Comparison of ENCODE assay signal across 10 cellular contexts in genomic region chr15:45130291-45131000, GRCh38. TPM values are rescaled to one million over a fixed set of nuclear protein-coding genes. Genes with fewer than 3 reads are reported as not detected.
DNase-seq lines count a peak whose midpoint lies in the region; ATAC-seq and TF ChIP-seq lines count a peak whose summit lies in the region.
"Had no signal": no experiment of that assay in that cellular context is flagged by ENCODE, and none has a peak within 500 bp of the region (broad histone marks: within the 10 kb centered on the region; RNA-seq: fewer than 3 reads in every experiment).

No MANE protein-coding gene starts in this region.

- H3K27ac ChIP-seq in iPS-20b (ENCODE audit: low read length) = no peak overlapping the region
- H3K27ac ChIP-seq: KMS-11 had no signal

- H3K9me3 Mint-ChIP-seq in activated T-helper 17 cell treated with anti-CD3 and anti-CD28 coated beads, Interleukin-2, amount 50 U/mL, for 72 hours = no peaks in the 10 kb centered on the region
- no peaks in the 10 kb centered on the region for H3K9me3 Mint-ChIP-seq in progenitor cell of endocrine pancreas (ENCODE audit: low read depth)
- H3K9me3 Mint-ChIP-seq in natural killer cell = no peaks in the 10 kb centered on the region

- no peak overlapping the region for H3K9ac ChIP-seq in iPS-20b (ENCODE audit: low read depth, low read length)
- H3K9ac ChIP-seq: KMS-11 had no signal

- H3K4me3 Mint-ChIP-seq in activated T-helper 17 cell treated with anti-CD3 and anti-CD28 coated beads, Interleukin-2, amount 50 U/mL, for 72 hours = peak overlapping the region; percentile 14
- H3K4me3 Mint-ChIP-seq in progenitor cell of endocrine pancreas (ENCODE audit: low read depth) = peak overlapping the region; percentile 42
- no peak overlapping the region for H3K4me3 Mint-ChIP-seq in natural killer cell

- H3K36me3 ChIP-seq in iPS-20b (ENCODE audit: insufficient read depth, low read depth, low read length) = no peaks in the 10 kb centered on the region

- ATAC-seq in activated T-helper 17 cell treated with anti-CD3 and anti-CD28 coated beads, Interleukin-2, amount 50 U/mL, for 72 hours (replicated peaks) = no peak
- ATAC-seq in HG02938 (IDR thresholded peaks at IDR 0.05; ENCODE audit: unreplicated experiment) (no peak), HG03280 (IDR thresholded peaks at IDR 0.05; ENCODE audit: unreplicated experiment) (no peak), natural killer cell (no peak)

- H3K4me3 ChIP-seq in iPS-20b (ENCODE audit: low read length) = peak overlapping the region; percentile 72

- H3K36me3 Mint-ChIP-seq in activated T-helper 17 cell treated with anti-CD3 and anti-CD28 coated beads, Interleukin-2, amount 50 U/mL, for 72 hours (ENCODE audit: low read depth) = no peaks in the 10 kb centered on the region
- H3K36me3 Mint-ChIP-seq in progenitor cell of endocrine pancreas (ENCODE audit: insufficient read depth) = peaks cover 1% of the 10 kb centered on the region
- no peaks in the 10 kb centered on the region for H3K36me3 Mint-ChIP-seq in natural killer cell

- H3K27me3 Mint-ChIP-seq in activated T-helper 17 cell treated with anti-CD3 and anti-CD28 coated beads, Interleukin-2, amount 50 U/mL, for 72 hours = peaks cover 45% of the 10 kb centered on the region
- H3K27me3 Mint-ChIP-seq in progenitor cell of endocrine pancreas (peaks cover 86% of the 10 kb centered on the region), natural killer cell (ENCODE audit: low read depth in 2 of 2) (peaks cover 59 to 75% of the 10 kb centered on the region in 2 donors)

- no peak overlapping the region for H3K27ac Mint-ChIP-seq in activated T-helper 17 cell treated with anti-CD3 and anti-CD28 coated beads, Interleukin-2, amount 50 U/mL, for 72 hours
- no peak overlapping the region for H3K27ac Mint-ChIP-seq in progenitor cell of endocrine pancreas
- no peak overlapping the region for H3K27ac Mint-ChIP-seq in natural killer cell

- H3K9me3 ChIP-seq in iPS-20b (ENCODE audit: insufficient read depth, low read depth, low read length) = no peaks in the 10 kb centered on the region; the same call in 1 of the 2 replicates

- intact Hi-C loops in natural killer cell (cut with micrococcal nuclease) = no loop called here

- no peak for TF ChIP-seq CTCF in progenitor cell of endocrine pancreas (IDR thresholded peaks at IDR 0.05; ENCODE audit: unreplicated experiment)
- TF ChIP-seq CTCF in natural killer cell (IDR thresholded peaks at IDR 0.05) = no peak

- DNase-seq in DMS53 treated with DMSO at 0.1 percent for 48 hours (lab: John Stamatoyannopoulos, UW; ENCODE audit: unreplicated experiment) (peak; percentile 21), progenitor cell of endocrine pancreas (ENCODE audit: low spot score, unreplicated experiment) (no peak), NCI-H2107 (lab: John Stamatoyannopoulos, UW) (no peak), natural killer cell (no peak)

- no peaks in the 10 kb centered on the region; the same call in 1 of the 2 replicates for H3K4me1 ChIP-seq in iPS-20b (ENCODE audit: insufficient read depth, low read length)

- no peaks in the 10 kb centered on the region for H3K4me1 Mint-ChIP-seq in activated T-helper 17 cell treated with anti-CD3 and anti-CD28 coated beads, Interleukin-2, amount 50 U/mL, for 72 hours
- H3K4me1 Mint-ChIP-seq in progenitor cell of endocrine pancreas (ENCODE audit: low read depth) = peaks cover 7% of the 10 kb centered on the region
- H3K4me1 Mint-ChIP-seq in natural killer cell = peaks cover 0 to 11% of the 10 kb centered on the region in 2 donors

- H3K27me3 ChIP-seq in iPS-20b (ENCODE audit: insufficient read depth, low read length) = peaks cover 100% of the 10 kb centered on the region

RNA-seq across cellular contexts. Expression of gene DUOX1, which starts 0.7 kb away (rescaled TPM):
- under 1 TPM; 0.06 to 0.42 TPM for total RNA-seq in activated T-helper 17 cell treated with anti-CD3 and anti-CD28 coated beads, Interleukin-2, amount 50 U/mL, for 72 hours
- total RNA-seq in progenitor cell of endocrine pancreas = 1.4 and 1.6 TPM in 2 replicates
- total RNA-seq in natural killer cell = under 1 TPM in 1 of 3 donors, not detected in 2; 0.20 TPM

RNA-seq across cellular contexts. Expression of gene DUOXA1, which starts 0.8 kb away (rescaled TPM):
- under 1 TPM in 1 of 2 donors, not detected in 1; 0.58 TPM for total RNA-seq in activated T-helper 17 cell treated with anti-CD3 and anti-CD28 coated beads, Interleukin-2, amount 50 U/mL, for 72 hours
- total RNA-seq in progenitor cell of endocrine pancreas (1.3 and 1.4 TPM in 2 replicates), natural killer cell (under 1 TPM in 2 of 3 donors, not detected in 1; 0.39 to 0.40 TPM)
- total RNA-seq: Daoy had no signal

RNA-seq across cellular contexts. Expression of gene DUOXA2, which starts 16.3 kb away (rescaled TPM):
- under 1 TPM in 1 of 2 donors, not detected in 1; 0.13 TPM for total RNA-seq in activated T-helper 17 cell treated with anti-CD3 and anti-CD28 coated beads, Interleukin-2, amount 50 U/mL, for 72 hours
- not detected in 2 replicates for total RNA-seq in progenitor cell of endocrine pancreas
- total RNA-seq in natural killer cell = not detected
- total RNA-seq: Daoy had no signal

RNA-seq across cellular contexts. Expression of gene DUOX2, which starts 16.5 kb away (rescaled TPM):
- under 1 TPM in 1 of 2 donors, not detected in 1; 0.21 TPM for total RNA-seq in activated T-helper 17 cell treated with anti-CD3 and anti-CD28 coated beads, Interleukin-2, amount 50 U/mL, for 72 hours
- total RNA-seq in progenitor cell of endocrine pancreas (0.53 and 1.1 TPM in 2 replicates), natural killer cell (1 to 10 TPM in 1 of 3 donors, not detected in 2; 2.5 TPM)

RNA-seq across cellular contexts. Expression of gene SHF, which starts 57.3 kb away (rescaled TPM):
- 100 to 1,000 TPM in 1 of 2 donors, 1 to 10 TPM in 1; 2.7 to 111 TPM for total RNA-seq in activated T-helper 17 cell treated with anti-CD3 and anti-CD28 coated beads, Interleukin-2, amount 50 U/mL, for 72 hours
- total RNA-seq in progenitor cell of endocrine pancreas = 61.1 and 61.7 TPM in 2 replicates
- 1 to 10 TPM in 2 of 3 donors, under 1 TPM in 1; 0.94 to 2.4 (median 1.7) TPM for total RNA-seq in natural killer cell
